1 cellular context compared by ENCODE assay signal in genomic region chr18:9542924-9543323, GRCh38.
TF ChIP-seq lines count a peak whose summit lies in the region.

No MANE protein-coding gene starts in this region.

TF ChIP-seq in HEK293, 187 proteins besides CTCF, POLR2A, EP300 and RAD21 (continued from another document):
- TF ChIP-seq ZNF660 (tag by site-specific recombination; IDR thresholded peaks at IDR 0.05) (no peak), ZNF549 (tag by site-specific recombination; IDR thresholded peaks at IDR 0.05) (no peak), ZNF692 (tag by site-specific recombination; IDR thresholded peaks at IDR 0.05) (no peak), ZFHX2 (tag by site-specific recombination; conservative IDR thresholded peaks at IDR 0.05) (peak; percentile 34; the same call in 1 of the 2 replicates)
